17 cellular contexts compared by ENCODE assay signal in the genomic region with DNA sequence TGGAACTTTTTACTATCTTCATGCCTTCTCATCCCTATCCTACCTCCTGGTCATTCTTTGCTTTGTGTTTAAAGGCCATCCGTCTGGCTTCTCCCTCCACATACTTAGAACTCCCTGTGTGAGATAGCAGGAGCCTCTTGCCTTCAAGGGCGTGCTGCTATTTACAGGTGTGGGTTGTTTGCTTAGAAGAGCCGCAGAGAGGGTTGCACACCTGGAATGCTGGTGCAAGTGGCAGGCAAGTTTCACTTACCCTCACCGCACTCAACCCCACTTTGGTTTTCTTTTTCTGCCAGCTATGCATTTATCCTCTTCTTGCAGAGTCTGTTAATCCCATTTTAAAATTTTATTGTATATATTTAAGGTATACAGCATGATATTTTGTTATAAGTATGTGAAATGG. TPM values are rescaled to one million over a fixed set of nuclear protein-coding genes. Genes with fewer than 3 reads are reported as not detected.
DNase-seq lines count a peak whose midpoint lies in the region; ATAC-seq, FAIRE-seq and TF ChIP-seq lines count a peak whose summit lies in the region.
"Had no signal": no experiment of that assay in that cellular context is flagged by ENCODE, and none has a peak within 500 bp of the region (broad histone marks: within the 10 kb centered on the region; RNA-seq: fewer than 3 reads in every experiment).

No MANE protein-coding gene starts in this region.

- CTCF ChIA-PET in HepG2 (lab: Yijun Ruan, JAX; ENCODE audit: low intra/inter-chr PET ratio, low total read pairs): no interaction called here

- H3K27ac ChIP-seq in HepG2 (ENCODE audit: extremely low read length, insufficient read depth, low read length): no peak overlapping the region
- no peak overlapping the region for H3K27ac ChIP-seq in right lobe of liver
- H3K27ac ChIP-seq in cingulate gyrus (ENCODE audit: low read depth, low read length): peak overlapping the region; percentile 16
- H3K27ac ChIP-seq: A549, C4-2B, HL-60 had no signal

- DNase-seq in HepG2 (ENCODE audit: low spot score) (no peak), right lobe of liver (no peak), NCI-H187 treated with DMSO at 0.1 percent for 48 hours (lab: John Stamatoyannopoulos, UW) (peak; percentile 45), T-helper 17 cell (no peak), UCSD-AML1 (lab: John Stamatoyannopoulos, UW; ENCODE audit: unreplicated experiment) (no peak)
- DNase-seq: BE2C; CD4-positive, alpha-beta memory T cell; DMS153; GF-D8; H7 had no signal

- no peak overlapping the region for H2AFZ ChIP-seq in HepG2 (ENCODE audit: low read length)
- H2AFZ ChIP-seq: GM23338 had no signal

- H3K9ac ChIP-seq in HepG2 (ENCODE audit: insufficient read depth, low read depth, low read length): no peak overlapping the region

- POLR2A ChIA-PET in HepG2 (lab: Yijun Ruan, JAX): no interaction called here

- peaks cover 14% of the 10 kb centered on the region for H3K79me2 ChIP-seq in HepG2 (ENCODE audit: insufficient read depth, low read length)

- no peaks in the 10 kb centered on the region; the same call in 1 of the 2 replicates for H4K20me1 ChIP-seq in HepG2 (ENCODE audit: insufficient read depth, low read length)

- no TSS peak for BruUV-seq in HepG2 (replicated peaks; lab: Mats Ljungman, UMichigan)

- no peak overlapping the region for H3K27ac Mint-ChIP-seq in T-helper 17 cell
- H3K27ac Mint-ChIP-seq: GM23338 had no signal

- ATAC-seq in HepG2: no peak
- ATAC-seq in right lobe of liver: no peak
- ATAC-seq in T-helper 17 cell: no peak
- no peak for ATAC-seq in GM18868 (IDR thresholded peaks at IDR 0.05; ENCODE audit: unreplicated experiment)
- ATAC-seq: A549, GM23338 had no signal

- H3K36me3 Mint-ChIP-seq in T-helper 17 cell (ENCODE audit: low read depth): peaks cover 16% of the 10 kb centered on the region

- H3K36me3 ChIP-seq in HepG2 (replicated peaks in 1 of 2; ENCODE audit: control insufficient read depth in 1 of 2, insufficient read depth in 2 of 2, low read length in 2 of 2) (peaks cover 19 to 90% of the 10 kb centered on the region in 2 experiments), right lobe of liver (peaks cover 0 to 44% (median 17%) of the 10 kb centered on the region in 4 donors)

- intact Hi-C loops in HepG2 (cut with micrococcal nuclease; ENCODE audit: unreplicated experiment) (no loop called here), right lobe of liver (cut with DNase I) (no loop called here)

- FAIRE-seq in HepG2 (lab: Jason Lieb, UNC): no peak
- FAIRE-seq: A549, D721Med had no signal

- TF ChIP-seq POLR2A in HepG2 (IDR thresholded peaks at IDR 0.05; ENCODE audit: insufficient read depth in 1 of 2, low read depth in 2 of 2, low read length in 2 of 2) (no peak), right lobe of liver (IDR thresholded peaks at IDR 0.05) (no peak)

- no peak for TF ChIP-seq CTCF in HepG2 (CRISPR knock-in tag; IDR thresholded peaks at IDR 0.05)
- no peak for TF ChIP-seq CTCF in right lobe of liver (IDR thresholded peaks at IDR 0.05)

- TF ChIP-seq RAD21 in HepG2 (CRISPR knock-in tag; IDR thresholded peaks at IDR 0.05): no peak

- H3K4me2 ChIP-seq in HepG2 (ENCODE audit: low read depth, low read length): no peak overlapping the region
- H3K4me2 ChIP-seq: A549, GM23338 had no signal

- no peaks in the 10 kb centered on the region for H3K27me3 ChIP-seq in HepG2 (ENCODE audit: control insufficient read depth in 1 of 2, insufficient read depth in 2 of 2, low read length in 2 of 2)
- no peaks in the 10 kb centered on the region for H3K27me3 ChIP-seq in right lobe of liver
- H3K27me3 ChIP-seq: BE2C had no signal

- WGBS in HepG2 (ENCODE audit: low lambda C conversion rate): 94% methylated on average over 4 of the region's 4 CpGs
- 100% methylated on average over 1 of the region's 4 CpGs for WGBS in right lobe of liver (ENCODE audit: insufficient coverage, low coverage, low lambda C conversion rate, missing lambda C conversion rate)

- in situ Hi-C loops in HepG2 (cut with HindIII; ENCODE audit: extremely low pct_ligation_motif_present, low pct_unique_long_range_greater_than_20kb): no loop called here

- TF ChIP-seq EP300 in HepG2 (IDR thresholded peaks at IDR 0.05; ENCODE audit: low read depth in 2 of 2, low read length in 2 of 2) (no peak), HepG2 (CRISPR knock-in tag; IDR thresholded peaks at IDR 0.05; ENCODE audit: borderline replicate concordance) (no peak)

- no peak overlapping the region for H3K4me3 Mint-ChIP-seq in T-helper 17 cell
- H3K4me3 Mint-ChIP-seq: CD4-positive, alpha-beta memory T cell; GM23338 had no signal

- H3K4me1 Mint-ChIP-seq in T-helper 17 cell: peaks cover 29% of the 10 kb centered on the region
- H3K4me1 Mint-ChIP-seq: GM23338 had no signal

- no peaks in the 10 kb centered on the region for H3K27me3 Mint-ChIP-seq in T-helper 17 cell
- H3K27me3 Mint-ChIP-seq: CD4-positive, alpha-beta memory T cell had no signal

- H3K4me3 ChIP-seq in HepG2 (replicated peaks in 1 of 3; ENCODE audit: insufficient read depth in 1 of 3, low read depth in 2 of 3, low read length in 3 of 3): no peak overlapping the region
- no peak overlapping the region for H3K4me3 ChIP-seq in right lobe of liver
- H3K4me3 ChIP-seq: A549, GM23338 had no signal

- H3K4me1 ChIP-seq in HepG2 (ENCODE audit: insufficient read depth, low read length) (peaks cover 24% of the 10 kb centered on the region), right lobe of liver (peaks cover 0 to 21% (median 11%) of the 10 kb centered on the region in 4 donors)
- H3K4me1 ChIP-seq: A549 had no signal

- no peaks in the 10 kb centered on the region for H3K9me3 ChIP-seq in HepG2 (ENCODE audit: low read length)
- no peaks in the 10 kb centered on the region for H3K9me3 ChIP-seq in right lobe of liver
- H3K9me3 ChIP-seq in T-helper 17 cell (ENCODE audit: control insufficient read depth, low read length, poor library complexity, severe bottlenecking): no peaks in the 10 kb centered on the region
- H3K9me3 ChIP-seq: A549, BE2C had no signal

TF ChIP-seq in HepG2, 621 proteins besides CTCF, POLR2A, EP300 and RAD21:
- TF ChIP-seq MAFK (conservative IDR thresholded peaks at IDR 0.05 in 1 of 2, IDR thresholded peaks at IDR 0.05 in 1 of 2; ENCODE audit: low read length in 2 of 2) (peak; percentile 34 to 38; a peak in 3 of 4 replicates), MXI1 (IDR thresholded peaks at IDR 0.05; ENCODE audit: borderline replicate concordance, low read depth, low read length) (no peak)

RNA-seq across cellular contexts. Expression of a gene that starts 12.6 kb away (rescaled TPM):
- 84.1 and 121 TPM in 2 replicates for total RNA-seq in HepG2 (2016; rRNA removed; fragmentation: Illumina TruSeq; extraction: Trizol)
- total RNA-seq in HepG2 (2016; cell fraction: cytosol; rRNA removed; fragmentation: Illumina TruSeq; extraction: Trizol; ENCODE audit: low read depth): 34.3 and 35.7 TPM in 2 replicates
- total RNA-seq in HepG2 (2016; cell fraction: insoluble cytoplasmic fraction; rRNA removed; fragmentation: Illumina TruSeq; extraction: Trizol): 83.8 and 119 TPM in 2 replicates
- 103 and 105 TPM in 2 replicates for total RNA-seq in HepG2 (2016; cell fraction: membrane; rRNA removed; fragmentation: Illumina TruSeq; extraction: Trizol)
- total RNA-seq in HepG2 (2016; cell fraction: nucleus; rRNA removed; fragmentation: Illumina TruSeq; extraction: Trizol): 51.9 and 54.0 TPM in 2 replicates
- polyA plus RNA-seq in HepG2 (2011; rRNA removed): 24.7 and 29.6 TPM in 2 replicates
- polyA plus RNA-seq in HepG2 (2011; cell fraction: cytosol; rRNA removed): 20.2 and 23.0 TPM in 2 replicates
- 19.4 and 21.5 TPM in 2 replicates for polyA plus RNA-seq in HepG2 (2011; cell fraction: nucleus; rRNA removed)
- 16.6 and 29.1 TPM in 2 replicates for polyA plus RNA-seq in HepG2 (2012)
- polyA plus RNA-seq in HepG2 (2016; cell fraction: cytosol; fragmentation: Illumina TruSeq; extraction: Trizol; ENCODE audit: low read depth): 24.9 and 29.5 TPM in 2 replicates
- polyA plus RNA-seq in HepG2 (2016; cell fraction: insoluble cytoplasmic fraction; fragmentation: Illumina TruSeq; extraction: Trizol; ENCODE audit: low read depth): 84.4 and 87.1 TPM in 2 replicates
- 49.9 and 54.3 TPM in 2 replicates for polyA plus RNA-seq in HepG2 (2016; cell fraction: membrane; fragmentation: Illumina TruSeq; extraction: Trizol; ENCODE audit: low read depth)
- 55.5 and 56.1 TPM in 2 replicates for polyA plus RNA-seq in HepG2 (2016; cell fraction: nucleus; fragmentation: Illumina TruSeq; extraction: Trizol; ENCODE audit: insufficient read depth, low read depth)
- 46.3 and 180 TPM in 2 replicates for polyA minus RNA-seq in HepG2 (2011; rRNA and poly(A)+ RNA removed; ENCODE audit: low replicate concordance)
- 23.5 and 24.9 TPM in 2 replicates for polyA minus RNA-seq in HepG2 (2011; cell fraction: cytosol; rRNA and poly(A)+ RNA removed)
- polyA minus RNA-seq in HepG2 (2011; cell fraction: nucleus; rRNA and poly(A)+ RNA removed): 30.7 and 31.5 TPM in 2 replicates
- 10 to 100 TPM; 11.8 to 25.0 (median 17.3) TPM for total RNA-seq in right lobe of liver
- 10 to 100 TPM; 10.4 to 10.8 TPM for total RNA-seq in T-helper 17 cell

RNA-seq across cellular contexts. Expression of a gene that starts 12.8 kb away (rescaled TPM):
- total RNA-seq in HepG2 (2016; rRNA removed; fragmentation: Illumina TruSeq; extraction: Trizol) (1.8 and 4.7 TPM in 2 replicates), right lobe of liver (10 to 100 TPM in 5 of 6 experiments, 1 to 10 TPM in 1; 8.0 to 13.0 (median 10.5) TPM), T-helper 17 cell (10 to 100 TPM in 1 of 2 donors, 1 to 10 TPM in 1; 5.9 to 10.7 TPM)
- 0.51 and 0.88 TPM in 2 replicates for total RNA-seq in HepG2 (2016; cell fraction: cytosol; rRNA removed; fragmentation: Illumina TruSeq; extraction: Trizol; ENCODE audit: low read depth)
- 1.9 and 2.6 TPM in 2 replicates for total RNA-seq in HepG2 (2016; cell fraction: insoluble cytoplasmic fraction; rRNA removed; fragmentation: Illumina TruSeq; extraction: Trizol)
- 0.83 and 1.1 TPM in 2 replicates for total RNA-seq in HepG2 (2016; cell fraction: membrane; rRNA removed; fragmentation: Illumina TruSeq; extraction: Trizol)
- total RNA-seq in HepG2 (2016; cell fraction: nucleus; rRNA removed; fragmentation: Illumina TruSeq; extraction: Trizol): 6.0 and 7.7 TPM in 2 replicates
- 2.0 TPM in 2 replicates for polyA plus RNA-seq in HepG2 (2011; rRNA removed)
- polyA plus RNA-seq in HepG2 (2011; cell fraction: cytosol; rRNA removed): 0.43 and 0.82 TPM in 2 replicates
- polyA plus RNA-seq in HepG2 (2011; cell fraction: nucleus; rRNA removed): 2.0 and 2.2 TPM in 2 replicates
- 2.1 and 2.8 TPM in 2 replicates for polyA plus RNA-seq in HepG2 (2012)
- polyA plus RNA-seq in HepG2 (2016; cell fraction: cytosol; fragmentation: Illumina TruSeq; extraction: Trizol; ENCODE audit: low read depth): 0.12 and 0.41 TPM in 2 replicates
- polyA plus RNA-seq in HepG2 (2016; cell fraction: insoluble cytoplasmic fraction; fragmentation: Illumina TruSeq; extraction: Trizol; ENCODE audit: low read depth): 1.1 and 1.2 TPM in 2 replicates
- polyA plus RNA-seq in HepG2 (2016; cell fraction: membrane; fragmentation: Illumina TruSeq; extraction: Trizol; ENCODE audit: low read depth): 0.27 and 0.40 TPM in 2 replicates
- 4.2 and 5.2 TPM in 2 replicates for polyA plus RNA-seq in HepG2 (2016; cell fraction: nucleus; fragmentation: Illumina TruSeq; extraction: Trizol; ENCODE audit: insufficient read depth, low read depth)
- polyA minus RNA-seq in HepG2 (2011; rRNA and poly(A)+ RNA removed; ENCODE audit: low replicate concordance): 3.3 and 13.6 TPM in 2 replicates
- 2.8 and 4.0 TPM in 2 replicates for polyA minus RNA-seq in HepG2 (2011; cell fraction: cytosol; rRNA and poly(A)+ RNA removed)
- 6.8 and 9.4 TPM in 2 replicates for polyA minus RNA-seq in HepG2 (2011; cell fraction: nucleus; rRNA and poly(A)+ RNA removed)
